ENCODE assay signal across 8 cellular contexts in genomic region chr10:17910144-17910789, GRCh38. TPM values are rescaled to one million over a fixed set of nuclear protein-coding genes. Genes with fewer than 3 reads are reported as not detected.
DNase-seq lines count a peak whose midpoint lies in the region; ATAC-seq and TF ChIP-seq lines count a peak whose summit lies in the region.

No MANE protein-coding gene starts in this region.

- no peak overlapping the region for H3K27ac Mint-ChIP-seq in MCF 10A (ENCODE audit: low read depth, unreplicated experiment)

- no peaks in the 10 kb centered on the region for H3K9me3 ChIP-seq in gastrocnemius medialis

- no peaks in the 10 kb centered on the region for H3K27me3 ChIP-seq in gastrocnemius medialis

- H3K4me1 ChIP-seq in gastrocnemius medialis: no peaks in the 10 kb centered on the region

- H3K4me1 Mint-ChIP-seq in MCF 10A (ENCODE audit: insufficient read depth, unreplicated experiment): peaks cover 19% of the 10 kb centered on the region

- H3K36me3 Mint-ChIP-seq in MCF 10A (ENCODE audit: insufficient read depth, unreplicated experiment): no peaks in the 10 kb centered on the region

- no peak overlapping the region for H3K4me3 ChIP-seq in gastrocnemius medialis

- intact Hi-C loops in MCF 10A (cut with micrococcal nuclease): loop anchor here (1.0 kb wide), 3 partner anchors 63 to 305 kb away; no protein-coding TSS in a partner anchor
- intact Hi-C loops in gastrocnemius medialis (cut with DNase I; ENCODE audit: low total_unique reads): loop anchor here (2.0 kb wide), 1 partner anchor 305 kb away; no protein-coding TSS in a partner anchor

- peak; percentile 68 for ATAC-seq in left lobe of liver
- no peak for ATAC-seq in gastrocnemius medialis

- CTCF ChIA-PET in MCF 10A (lab: Yijun Ruan, JAX): interaction anchor here (0.5 to 1.8 kb wide), 26 partner anchors 9 to 306 kb away, joined by 3 to 13 read pairs (median 3); no protein-coding TSS in a partner anchor

- H3K36me3 ChIP-seq in gastrocnemius medialis: no peaks in the 10 kb centered on the region

- in situ Hi-C loops in gastrocnemius medialis (cut with MboI; ENCODE audit: low sequenced_read_pairs in 4 of 4): loop anchor here in 1 of 4 donors (25.0 kb wide), 1 partner anchor 302 kb away; no protein-coding TSS in a partner anchor

- DNase-seq in GDM1 (lab: John Stamatoyannopoulos, UW) (peak; percentile 24), H4 (ENCODE audit: low spot score) (peak; percentile 44), NCI-H69 (lab: John Stamatoyannopoulos, UW) (peak; percentile 27), MCF 10A (ENCODE audit: unreplicated experiment) (peak; percentile 74), left lobe of liver (ENCODE audit: low spot score) (no peak), NCI-H774 (lab: John Stamatoyannopoulos, UW) (no peak), gastrocnemius medialis (no peak), NCI-H1436 (lab: John Stamatoyannopoulos, UW) (no peak)

- no TSS peak for BruUV-seq in MCF 10A (replicated peaks; lab: Mats Ljungman, UMichigan)

- no peaks in the 10 kb centered on the region for H3K27me3 Mint-ChIP-seq in MCF 10A (ENCODE audit: insufficient read depth, unreplicated experiment)

- POLR2A ChIA-PET in MCF 10A (lab: Yijun Ruan, JAX): interaction anchor here (0.8 to 1.1 kb wide), 2 partner anchors 14 to 307 kb away, joined by 3 to 4 read pairs; no protein-coding TSS in a partner anchor

- no peak for TF ChIP-seq POLR2A in gastrocnemius medialis (IDR thresholded peaks at IDR 0.05)

- peak; percentile 54 for TF ChIP-seq CTCF in MCF 10A (IDR thresholded peaks at IDR 0.05; ENCODE audit: unreplicated experiment)
- TF ChIP-seq CTCF in gastrocnemius medialis (IDR thresholded peaks at IDR 0.05 in 4 of 5, conservative IDR thresholded peaks at IDR 0.05 in 1 of 5): peak in 2 of 5 experiments; percentile 36 to 44

- H3K9me3 Mint-ChIP-seq in MCF 10A (ENCODE audit: unreplicated experiment): no peaks in the 10 kb centered on the region

- H3K27ac ChIP-seq in gastrocnemius medialis: no peak overlapping the region

- H3K4me3 Mint-ChIP-seq in MCF 10A (ENCODE audit: unreplicated experiment): no peak overlapping the region

RNA-seq across cellular contexts. Expression of gene SLC39A12, which starts 41.5 kb away (rescaled TPM):
- not detected in 2 replicates for total RNA-seq in H4 (2014; rRNA removed; shearing (Covaris generic))
- total RNA-seq in MCF 10A (2022) (not detected in 2 replicates), left lobe of liver (0.08 TPM), gastrocnemius medialis (not detected)

Comparison
In these comparisons a context has a peak if more than half of its experiments do, and no peak if none do; other contexts are left out.
1. DNase-seq: peak in GDM1 (single experiment), H4 (single experiment), NCI-H69 (single experiment) and MCF 10A (single experiment); none in left lobe of liver (single experiment), NCI-H774 (single experiment), gastrocnemius medialis (0 of 2) and NCI-H1436 (single experiment).